ENCODE assay signal across 23 cellular contexts in genomic region chr10:120392245-120392644, GRCh38.
"Had no signal": no experiment of that assay in that cellular context is flagged by ENCODE, and none has a peak within 500 bp of the region (broad histone marks: within the 10 kb centered on the region; RNA-seq: fewer than 3 reads in every experiment).

No MANE protein-coding gene starts in this region.

- H3K4me3 ChIP-seq: lower lobe of right lung, sigmoid colon, smooth muscle cell, thoracic aorta, upper lobe of left lung had no signal

- H3K27me3 ChIP-seq: upper lobe of left lung had no signal

- H3K9me3 ChIP-seq: lower lobe of right lung, sigmoid colon, thoracic aorta, upper lobe of left lung had no signal

- H3K4me1 ChIP-seq: lower lobe of right lung, parathyroid adenoma, sigmoid colon, upper lobe of left lung had no signal

- H3K36me3 ChIP-seq: lower lobe of right lung, sigmoid colon, thoracic aorta, upper lobe of left lung had no signal

- ATAC-seq: left cardiac atrium, WTC11 had no signal

- DNase-seq: activated CD4-positive, alpha-beta T cell treated with anti-CD3 and anti-CD28 coated beads, Interleukin-2, amount 50 U/mL, for 4 hours; activated CD8-positive, alpha-beta memory T cell treated with anti-CD3 and anti-CD28 coated beads, Interleukin-2, amount 50 U/mL, for 48 hours; activated naive CD4-positive, alpha-beta T cell treated with Interleukin-2 at 50 U/mL for 16 hours; activated naive CD8-positive, alpha-beta T cell treated with anti-CD3 and anti-CD28 coated beads for 36 hours; activated T-cell treated with anti-CD3 and anti-CD28 coated beads, Interleukin-2, amount 50 U/mL, for 48 hours; amniotic stem cell; cortex of kidney; endodermal cell; foreskin fibroblast; left cardiac atrium; lower lobe of right lung; mesendoderm; naive B cell; nucleus accumbens; sigmoid colon; stimulated activated CD4-positive, alpha-beta T cell treated with anti-CD3 and anti-CD28 coated beads, Interleukin-15, amount 100 ng/mL, for 24 hours; stimulated activated naive CD4-positive, alpha-beta T cell treated with Interleukin-2 at 50 U/mL for 16 hours; T-helper 1 cell; upper lobe of left lung had no signal

- H3K27ac ChIP-seq: lower lobe of right lung, parathyroid adenoma, sigmoid colon, thoracic aorta, upper lobe of left lung had no signal
